In genomic region chr3:42159147-42159546, GRCh38 we compare ENCODE assay signal across 1 cellular context.
TF ChIP-seq lines count a peak whose summit lies in the region.

No MANE protein-coding gene starts in this region.

TF ChIP-seq in HCT116, 20 proteins besides CTCF, POLR2A, EP300 and RAD21 (continued from another document):
- TF ChIP-seq REST (IDR thresholded peaks at IDR 0.05; ENCODE audit: low read depth) (no peak), EGR1 (IDR thresholded peaks at IDR 0.05; ENCODE audit: low read depth) (no peak), SIN3A (IDR thresholded peaks at IDR 0.05; ENCODE audit: low read depth) (no peak), CEBPB (IDR thresholded peaks at IDR 0.05; ENCODE audit: low read depth) (no peak), EZH2 (IDR thresholded peaks at IDR 0.05) (no peak), TCF7L2 (IDR thresholded peaks at IDR 0.05; ENCODE audit: borderline replicate concordance, extremely low read depth, insufficient read depth, insufficient read length) (no peak), POLR2AphosphoS5 (IDR thresholded peaks at IDR 0.05; ENCODE audit: low read depth, low read length) (no peak), EZH2phosphoT487 (IDR thresholded peaks at IDR 0.05; ENCODE audit: borderline replicate concordance) (no peak), YY1 (IDR thresholded peaks at IDR 0.05; ENCODE audit: extremely low read depth, insufficient replicate concordance, low read depth, low read length) (no peak), FOSL1 (IDR thresholded peaks at IDR 0.05; ENCODE audit: low read depth) (no peak), SP1 (IDR thresholded peaks at IDR 0.05; ENCODE audit: low read depth) (no peak)
